Comparison of ENCODE assay signal across 8 cellular contexts in genomic region chr19:43524922-43525835, GRCh38. TPM values are rescaled to one million over a fixed set of nuclear protein-coding genes. Genes with fewer than 3 reads are reported as not detected.
DNase-seq lines count a peak whose midpoint lies in the region; ATAC-seq and TF ChIP-seq lines count a peak whose summit lies in the region.

No MANE protein-coding gene starts in this region.

- H2AFZ ChIP-seq in parathyroid adenoma: peak overlapping the region; percentile 34

- TF ChIP-seq POLR2A in NB4 (IDR thresholded peaks at IDR 0.05; ENCODE audit: extremely low read depth, insufficient read length): no peak

- ATAC-seq in left cardiac atrium (peak; percentile 56 to 72), GM21786 (IDR thresholded peaks at IDR 0.05; ENCODE audit: unreplicated experiment) (no peak)

- H3K27me3 Mint-ChIP-seq in activated naive CD8-positive, alpha-beta T cell: no peaks in the 10 kb centered on the region

- no peaks in the 10 kb centered on the region for H3K36me3 Mint-ChIP-seq in activated naive CD8-positive, alpha-beta T cell

- H3K4me2 ChIP-seq in parathyroid adenoma (ENCODE audit: low read length): peak overlapping the region; percentile 94

- H3K4me3 Mint-ChIP-seq in activated naive CD8-positive, alpha-beta T cell: peak overlapping the region; percentile 82

- H3K4me3 ChIP-seq in NB4 (ENCODE audit: low read depth, low read length) (peak overlapping the region; percentile 73), parathyroid adenoma (ENCODE audit: low read depth, low read length) (peak overlapping the region; percentile 73)

- H3K4me1 Mint-ChIP-seq in activated naive CD8-positive, alpha-beta T cell (ENCODE audit: low read depth): peaks cover 26% of the 10 kb centered on the region

- intact Hi-C loops in left cardiac atrium (cut with DNase I): no loop called here

- no peaks in the 10 kb centered on the region for H3K9me3 Mint-ChIP-seq in activated naive CD8-positive, alpha-beta T cell (ENCODE audit: low read depth)

- no peaks in the 10 kb centered on the region for H3K79me2 ChIP-seq in parathyroid adenoma

- DNase-seq in SHP77 (lab: John Stamatoyannopoulos, UW) (peak; percentile 16 to 51), SHP77 treated with DMSO at 0.1 percent for 48 hours (lab: John Stamatoyannopoulos, UW) (no peak), NB4 (ENCODE audit: low read depth) (peak; percentile 89), left cardiac atrium (peak; percentile 68), NK-92 (lab: John Stamatoyannopoulos, UW; ENCODE audit: unreplicated experiment) (no peak)

- TF ChIP-seq CTCF in NB4 (IDR thresholded peaks at IDR 0.05; ENCODE audit: low read depth, low read length): no peak
- TF ChIP-seq CTCF in parathyroid adenoma (IDR thresholded peaks at IDR 0.05): no peak

- peak overlapping the region; percentile 51 for H3K27ac ChIP-seq in parathyroid adenoma

- no peaks in the 10 kb centered on the region for H3K9me3 ChIP-seq in parathyroid adenoma (ENCODE audit: control insufficient read depth, low read length)

- peaks cover 5% of the 10 kb centered on the region for H3K4me1 ChIP-seq in parathyroid adenoma

- H3K27ac Mint-ChIP-seq in activated naive CD8-positive, alpha-beta T cell: peak overlapping the region; percentile 97

- H3K9ac ChIP-seq in parathyroid adenoma: no peak overlapping the region

- no peaks in the 10 kb centered on the region for H3K36me3 ChIP-seq in parathyroid adenoma (ENCODE audit: control insufficient read depth, insufficient read depth, low read length)

- H3K27me3 ChIP-seq in parathyroid adenoma (ENCODE audit: control insufficient read depth, insufficient read depth, low read length): no peaks in the 10 kb centered on the region

RNA-seq across cellular contexts. Expression of gene ETHE1, which starts 1.8 kb away (rescaled TPM):
- 10 to 100 TPM; 13.7 to 17.9 TPM for total RNA-seq in left cardiac atrium

RNA-seq across cellular contexts. Expression of gene ZNF575, which starts 7.8 kb away (rescaled TPM):
- 1 to 10 TPM; 1.1 to 1.6 TPM for total RNA-seq in left cardiac atrium

RNA-seq across cellular contexts. Expression of gene PHLDB3, which starts 20.6 kb away (rescaled TPM):
- total RNA-seq in left cardiac atrium: 1 to 10 TPM; 7.3 to 7.4 TPM

RNA-seq across cellular contexts. Expression of gene XRCC1, which starts 50.1 kb away (rescaled TPM):
- 10 to 100 TPM; 14.0 to 17.4 TPM for total RNA-seq in left cardiac atrium

RNA-seq across cellular contexts. Expression of gene PINLYP, which starts 50.4 kb away (rescaled TPM):
- 1 to 10 TPM; 3.2 to 4.0 TPM for total RNA-seq in left cardiac atrium

Comparison
In these comparisons a context has a peak if more than half of its experiments do, and no peak if none do; other contexts are left out.
1. DNase-seq: peak in SHP77 (2 of 2), NB4 (single experiment) and left cardiac atrium (single experiment); none in SHP77 treated with DMSO at 0.1 percent for 48 hours (single experiment) and NK-92 (single experiment).